ENCODE assay signal across 28 cellular contexts in the genomic region with DNA sequence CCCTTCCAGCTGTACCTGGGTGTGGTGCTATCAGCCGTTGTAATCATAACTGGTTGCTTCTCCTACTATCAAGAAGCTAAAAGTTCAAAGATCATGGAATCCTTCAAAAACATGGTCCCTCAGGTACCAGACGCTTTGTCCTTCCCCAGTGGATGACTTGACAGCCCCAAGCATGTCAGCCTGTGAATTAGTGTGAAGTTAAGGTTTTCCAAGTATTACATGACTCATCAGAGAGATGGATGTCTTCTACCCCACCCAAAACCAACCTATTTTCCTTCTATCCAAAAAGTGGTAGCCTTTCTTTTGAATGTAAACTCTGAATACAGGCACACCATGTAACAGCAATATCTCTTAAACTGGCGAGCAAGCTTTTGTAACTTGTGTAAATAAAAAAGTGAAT. TPM values are rescaled to one million over a fixed set of nuclear protein-coding genes. Genes with fewer than 3 reads are reported as not detected.
DNase-seq lines count a peak whose midpoint lies in the region; ATAC-seq lines count a peak whose summit lies in the region.
"Had no signal": no experiment of that assay in that cellular context is flagged by ENCODE, and none has a peak within 500 bp of the region (broad histone marks: within the 10 kb centered on the region; RNA-seq: fewer than 3 reads in every experiment).

No MANE protein-coding gene starts in this region.

- peak; percentile 47 for ATAC-seq in esophagus mucosa
- ATAC-seq in left lobe of liver = no peak
- ATAC-seq: foreskin keratinocyte; heart left ventricle; stimulated activated effector memory CD8-positive, alpha-beta T cell treated with anti-CD3 and anti-CD28 coated beads, Interleukin-12 subunit alpha, Interleukin-12 subunit beta, amount 100 ng/mL, for 72 hours had no signal

- POLR2A ChIA-PET in CD8-positive, alpha-beta memory T cell (lab: Charles Lee) = interaction anchor here (1.0 kb wide), 1 partner anchor 13 kb away, joined by 4 read pairs; no protein-coding TSS in a partner anchor
- POLR2A ChIA-PET in activated CD4-positive, alpha-beta memory T cell treated with anti-CD3 and anti-CD28 coated beads, Interleukin-2, amount 10 ng/mL, durations not matched to agents 7 days and 5 days (lab: Charles Lee) = interaction anchor here (0.9 to 5.6 kb wide), 4 partner anchors 12 to 47 kb away, joined by 4 to 35 read pairs (median 20); a partner anchor contains a TSS

- H3K4me1 Mint-ChIP-seq in activated naive CD4-positive, alpha-beta T cell treated with anti-CD3 and anti-CD28 coated beads, Interleukin-2, amount 10 ng/mL, durations not matched to agents 7 days and 5 days = peaks cover 79% of the 10 kb centered on the region
- peaks cover 51 to 75% (median 66%) of the 10 kb centered on the region in 3 donors for H3K4me1 Mint-ChIP-seq in CD8-positive, alpha-beta memory T cell
- H3K4me1 Mint-ChIP-seq in activated CD4-positive, alpha-beta memory T cell treated with anti-CD3 and anti-CD28 coated beads, Interleukin-2, amount 10 ng/mL, durations not matched to agents 7 days and 5 days = peaks cover 65% of the 10 kb centered on the region

- no peak overlapping the region for H3K27ac ChIP-seq in CD8-positive, alpha-beta memory T cell (ENCODE audit: low read depth, low read length)
- H3K27ac ChIP-seq: esophagus muscularis mucosa, foreskin keratinocyte had no signal

- H3K36me3 Mint-ChIP-seq in activated naive CD4-positive, alpha-beta T cell treated with anti-CD3 and anti-CD28 coated beads, Interleukin-2, amount 10 ng/mL, durations not matched to agents 7 days and 5 days = peaks cover 86% of the 10 kb centered on the region
- H3K36me3 Mint-ChIP-seq in CD8-positive, alpha-beta memory T cell = peaks cover 40 to 94% (median 45%) of the 10 kb centered on the region in 3 donors
- H3K36me3 Mint-ChIP-seq in activated CD4-positive, alpha-beta memory T cell treated with anti-CD3 and anti-CD28 coated beads, Interleukin-2, amount 10 ng/mL, durations not matched to agents 7 days and 5 days (ENCODE audit: low read depth) = peaks cover 84% of the 10 kb centered on the region

- CTCF ChIA-PET in activated naive CD4-positive, alpha-beta T cell treated with anti-CD3 and anti-CD28 coated beads, Interleukin-2, amount 10 ng/mL, durations not matched to agents 7 days and 5 days (lab: Charles Lee) = interaction anchor here (1.9 kb wide), 1 partner anchor 10 kb away, joined by 5 read pairs; no protein-coding TSS in a partner anchor
- CTCF ChIA-PET in CD8-positive, alpha-beta memory T cell (lab: Charles Lee) = interaction anchor here (1.3 kb wide), 1 partner anchor 249 kb away, joined by 5 read pairs; no protein-coding TSS in a partner anchor
- CTCF ChIA-PET in activated CD4-positive, alpha-beta memory T cell treated with anti-CD3 and anti-CD28 coated beads, Interleukin-2, amount 10 ng/mL, durations not matched to agents 7 days and 5 days (lab: Charles Lee) = interaction anchor here (0.9 to 1.2 kb wide), 3 partner anchors 12 to 96 kb away, joined by 3 to 4 read pairs (median 4); no protein-coding TSS in a partner anchor

- peak overlapping the region; percentile 84 for H3K27ac Mint-ChIP-seq in activated naive CD4-positive, alpha-beta T cell treated with anti-CD3 and anti-CD28 coated beads, Interleukin-2, amount 10 ng/mL, durations not matched to agents 7 days and 5 days
- H3K27ac Mint-ChIP-seq in CD8-positive, alpha-beta memory T cell = peak overlapping the region; percentile 3 to 91 (median 69)
- H3K27ac Mint-ChIP-seq in activated CD4-positive, alpha-beta memory T cell treated with anti-CD3 and anti-CD28 coated beads, Interleukin-2, amount 10 ng/mL, durations not matched to agents 7 days and 5 days = peak overlapping the region; percentile 74
- H3K27ac Mint-ChIP-seq: dendritic cell treated with granulocyte-macrophage colony-stimulating factor and Interleukin-4, amounts not matched to agents 40 ng/mL and 50 ng/mL, for 4 days; endodermal cell; nephron; stimulated activated effector memory CD8-positive, alpha-beta T cell treated with anti-CD3 and anti-CD28 coated beads, Interleukin-12 subunit alpha, Interleukin-12 subunit beta, amount 100 ng/mL, for 72 hours had no signal

- peaks cover 83% of the 10 kb centered on the region for H3K36me3 ChIP-seq in CD8-positive, alpha-beta memory T cell (ENCODE audit: insufficient read depth, low read length)

- no peaks in the 10 kb centered on the region for H3K27me3 ChIP-seq in CD8-positive, alpha-beta memory T cell (ENCODE audit: insufficient read depth, low read length, poor library complexity, severe bottlenecking)
- H3K27me3 ChIP-seq: BE2C, esophagus muscularis mucosa, foreskin keratinocyte, heart left ventricle, upper lobe of left lung had no signal

- H3K4me1 ChIP-seq in CD8-positive, alpha-beta memory T cell (ENCODE audit: insufficient read depth, low read length) = peaks cover 53% of the 10 kb centered on the region
- H3K4me1 ChIP-seq: BE2C had no signal

- H3K27me3 Mint-ChIP-seq in activated naive CD4-positive, alpha-beta T cell treated with anti-CD3 and anti-CD28 coated beads, Interleukin-2, amount 10 ng/mL, durations not matched to agents 7 days and 5 days = no peaks in the 10 kb centered on the region
- H3K27me3 Mint-ChIP-seq in CD8-positive, alpha-beta memory T cell = no peaks in the 10 kb centered on the region
- H3K27me3 Mint-ChIP-seq in activated CD4-positive, alpha-beta memory T cell treated with anti-CD3 and anti-CD28 coated beads, Interleukin-2, amount 10 ng/mL, durations not matched to agents 7 days and 5 days = no peaks in the 10 kb centered on the region
- H3K27me3 Mint-ChIP-seq: dendritic cell treated with granulocyte-macrophage colony-stimulating factor and Interleukin-4, amounts not matched to agents 40 ng/mL and 50 ng/mL, for 4 days had no signal

- H3K9me3 ChIP-seq in CD8-positive, alpha-beta memory T cell (ENCODE audit: low read length) = no peaks in the 10 kb centered on the region
- H3K9me3 ChIP-seq: BE2C, esophagus muscularis mucosa, heart left ventricle, upper lobe of left lung had no signal

- no peak overlapping the region for H3K4me3 ChIP-seq in CD8-positive, alpha-beta memory T cell (ENCODE audit: low read length)
- H3K4me3 ChIP-seq: esophagus muscularis mucosa, heart left ventricle, lung, upper lobe of left lung had no signal

- H3K9me3 Mint-ChIP-seq in activated naive CD4-positive, alpha-beta T cell treated with anti-CD3 and anti-CD28 coated beads, Interleukin-2, amount 10 ng/mL, durations not matched to agents 7 days and 5 days = no peaks in the 10 kb centered on the region
- no peaks in the 10 kb centered on the region for H3K9me3 Mint-ChIP-seq in CD8-positive, alpha-beta memory T cell
- no peaks in the 10 kb centered on the region for H3K9me3 Mint-ChIP-seq in activated CD4-positive, alpha-beta memory T cell treated with anti-CD3 and anti-CD28 coated beads, Interleukin-2, amount 10 ng/mL, durations not matched to agents 7 days and 5 days
- H3K9me3 Mint-ChIP-seq: dendritic cell treated with granulocyte-macrophage colony-stimulating factor and Interleukin-4, amounts not matched to agents 40 ng/mL and 50 ng/mL, for 4 days; endodermal cell; nephron; stimulated activated effector memory CD8-positive, alpha-beta T cell treated with anti-CD3 and anti-CD28 coated beads, Interleukin-12 subunit alpha, Interleukin-12 subunit beta, amount 100 ng/mL, for 72 hours; T-helper 2 cell treated with Interferon-gamma antibody and Interleukin-4, amounts not matched to agents 5 μg/mL and 100 μg/mL, for 36 hours had no signal

- H3K4me3 Mint-ChIP-seq in activated naive CD4-positive, alpha-beta T cell treated with anti-CD3 and anti-CD28 coated beads, Interleukin-2, amount 10 ng/mL, durations not matched to agents 7 days and 5 days = no peak overlapping the region
- no peak overlapping the region for H3K4me3 Mint-ChIP-seq in CD8-positive, alpha-beta memory T cell
- no peak overlapping the region for H3K4me3 Mint-ChIP-seq in activated CD4-positive, alpha-beta memory T cell treated with anti-CD3 and anti-CD28 coated beads, Interleukin-2, amount 10 ng/mL, durations not matched to agents 7 days and 5 days
- H3K4me3 Mint-ChIP-seq: dendritic cell treated with granulocyte-macrophage colony-stimulating factor and Interleukin-4, amounts not matched to agents 40 ng/mL and 50 ng/mL, for 4 days; endodermal cell; nephron; stimulated activated effector memory CD8-positive, alpha-beta T cell treated with anti-CD3 and anti-CD28 coated beads, Interleukin-12 subunit alpha, Interleukin-12 subunit beta, amount 100 ng/mL, for 72 hours; T-helper 2 cell treated with Interferon-gamma antibody and Interleukin-4, amounts not matched to agents 5 μg/mL and 100 μg/mL, for 36 hours had no signal

- DNase-seq in activated naive CD4-positive, alpha-beta T cell treated with anti-CD3 and anti-CD28 coated beads, Interleukin-2, amount 10 ng/mL, durations not matched to agents 7 days and 5 days = no peak
- no peak for DNase-seq in activated naive CD4-positive, alpha-beta T cell (lab: John Stamatoyannopoulos, UW)
- no peak for DNase-seq in CD8-positive, alpha-beta memory T cell
- no peak for DNase-seq in activated CD4-positive, alpha-beta memory T cell treated with anti-CD3 and anti-CD28 coated beads, Interleukin-2, amount 10 ng/mL, durations not matched to agents 7 days and 5 days
- DNase-seq in SW 1271 (lab: John Stamatoyannopoulos, UW) (no peak), islet precursor cell (no peak), left lobe of liver (ENCODE audit: low spot score) (no peak)
- DNase-seq: BE2C; COR-L47; DMS53; endodermal cell; foreskin keratinocyte; H7; heart left ventricle; Kasumi-1; kidney glomerular epithelial cell; NCI-H1417 treated with DMSO at 0.1 percent for 48 hours; NCI-H2029 treated with DMSO at 0.1 percent for 48 hours; NCI-H526; NK-92 treated with Interleukin-12 subunit alpha and Interleukin-12 subunit beta, amount 100 ng/mL, for 24 hours; upper lobe of left lung had no signal

RNA-seq across cellular contexts. Expression of a gene that starts 15.1 kb away (rescaled TPM):
- total RNA-seq in CD8-positive, alpha-beta memory T cell = 100 to 1,000 TPM; 259 to 263 TPM
- 58.0 TPM for polyA plus RNA-seq in CD8-positive, alpha-beta memory T cell
- total RNA-seq in activated CD4-positive, alpha-beta memory T cell treated with anti-CD3 and anti-CD28 coated beads, Interleukin-2, amount 10 ng/mL, durations not matched to agents 7 days and 5 days = 100 to 1,000 TPM; 238 to 241 TPM
- total RNA-seq in esophagus mucosa (371 TPM), left lobe of liver (110 TPM)
